Comparison of ENCODE assay signal across 14 cellular contexts in the genomic region with DNA sequence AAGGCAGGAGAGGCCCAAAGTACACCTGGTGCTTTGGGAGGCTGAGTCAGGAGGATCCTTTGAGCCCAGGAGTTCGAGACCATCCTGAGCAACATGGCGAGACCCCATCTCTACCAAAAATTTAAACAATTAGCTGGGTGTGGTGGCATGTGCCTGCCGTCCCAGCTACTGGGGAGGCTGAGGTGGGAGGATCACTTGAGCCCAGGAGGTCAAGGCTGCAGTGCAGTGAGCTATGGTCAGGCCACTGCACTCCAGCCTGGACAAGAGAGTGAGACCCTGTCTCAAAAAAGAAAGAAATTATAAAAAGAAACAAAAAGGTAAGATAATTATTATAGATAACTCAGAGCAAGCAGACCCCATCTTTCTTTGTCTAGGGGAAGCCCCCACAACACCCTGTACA. TPM values are rescaled to one million over a fixed set of nuclear protein-coding genes. Genes with fewer than 3 reads are reported as not detected.
DNase-seq lines count a peak whose midpoint lies in the region; ATAC-seq and TF ChIP-seq lines count a peak whose summit lies in the region.
"Had no signal": no experiment of that assay in that cellular context is flagged by ENCODE, and none has a peak within 500 bp of the region (broad histone marks: within the 10 kb centered on the region; RNA-seq: fewer than 3 reads in every experiment).

No MANE protein-coding gene starts in this region.

- peaks cover 31% of the 10 kb centered on the region for H3K27me3 Mint-ChIP-seq in activated T-cell treated with anti-CD3 and anti-CD28 coated beads, Interleukin-2, amount 50 U/mL, for 72 hours (ENCODE audit: low read depth)

- no peak for DNase-seq in activated T-cell treated with anti-CD3 and anti-CD28 coated beads, Interleukin-2, amount 50 U/mL, for 72 hours
- DNase-seq in activated T-cell treated with anti-CD3 and anti-CD28 coated beads for 4 hours (no peak), adipocyte (ENCODE audit: low read depth) (no peak), kidney epithelial cell (ENCODE audit: low read depth) (no peak), KG1 (lab: John Stamatoyannopoulos, UW) (no peak), globus pallidus (ENCODE audit: low spot score) (no peak)
- DNase-seq in stimulated activated effector memory CD8-positive, alpha-beta T cell treated with anti-CD3 and anti-CD28 coated beads, Interleukin-12 subunit alpha, Interleukin-12 subunit beta, amount 100 ng/mL, for 72 hours (ENCODE audit: low spot score in 2 of 2) = no peak
- DNase-seq in central memory CD4-positive, alpha-beta T cell = no peak
- DNase-seq: GDM1, NCI-H2227 treated with DMSO at 0.1 percent for 48 hours, posterior cingulate gyrus, SHP77 treated with DMSO at 0.1 percent for 48 hours, upper lobe of left lung had no signal

- no peaks in the 10 kb centered on the region for H3K36me3 Mint-ChIP-seq in activated T-cell treated with anti-CD3 and anti-CD28 coated beads, Interleukin-2, amount 50 U/mL, for 72 hours (ENCODE audit: insufficient read depth in 2 of 2)
- H3K36me3 Mint-ChIP-seq in stimulated activated effector memory CD8-positive, alpha-beta T cell treated with anti-CD3 and anti-CD28 coated beads, Interleukin-12 subunit alpha, Interleukin-12 subunit beta, amount 100 ng/mL, for 72 hours = peaks cover 6% of the 10 kb centered on the region

- no peaks in the 10 kb centered on the region for H3K9me3 ChIP-seq in adipocyte (ENCODE audit: control insufficient read depth, low read length)
- H3K9me3 ChIP-seq: upper lobe of left lung had no signal

- peak overlapping the region; percentile 91 for H3K9ac ChIP-seq in adipocyte (ENCODE audit: low read length)
- H3K9ac ChIP-seq: KMS-11 had no signal

- H3K36me3 ChIP-seq in adipocyte (ENCODE audit: control insufficient read depth, insufficient read depth, low read length, severe bottlenecking) (peaks cover 20% of the 10 kb centered on the region), kidney epithelial cell (ENCODE audit: control insufficient read depth, insufficient read depth, low read length) (peaks cover 1% of the 10 kb centered on the region)

- no peaks in the 10 kb centered on the region for H3K9me3 Mint-ChIP-seq in activated T-cell treated with anti-CD3 and anti-CD28 coated beads, Interleukin-2, amount 50 U/mL, for 72 hours
- H3K9me3 Mint-ChIP-seq in stimulated activated effector memory CD8-positive, alpha-beta T cell treated with anti-CD3 and anti-CD28 coated beads, Interleukin-12 subunit alpha, Interleukin-12 subunit beta, amount 100 ng/mL, for 72 hours = no peaks in the 10 kb centered on the region

- H3K27me3 ChIP-seq in adipocyte (replicated peaks; ENCODE audit: control insufficient read depth, insufficient read depth, low read length) (no peaks in the 10 kb centered on the region), kidney epithelial cell (ENCODE audit: control insufficient read depth, insufficient read depth, low read length) (no peaks in the 10 kb centered on the region)
- H3K27me3 ChIP-seq: upper lobe of left lung had no signal

- H3K4me1 Mint-ChIP-seq in activated T-cell treated with anti-CD3 and anti-CD28 coated beads, Interleukin-2, amount 50 U/mL, for 72 hours (ENCODE audit: low read depth) = peaks cover 10% of the 10 kb centered on the region
- H3K4me1 Mint-ChIP-seq in stimulated activated effector memory CD8-positive, alpha-beta T cell treated with anti-CD3 and anti-CD28 coated beads, Interleukin-12 subunit alpha, Interleukin-12 subunit beta, amount 100 ng/mL, for 72 hours = peaks cover 19% of the 10 kb centered on the region

- peaks cover 9% of the 10 kb centered on the region for H3K4me1 ChIP-seq in adipocyte (ENCODE audit: control insufficient read depth, insufficient read depth, low read length)

- no peak for TF ChIP-seq CTCF in kidney epithelial cell (IDR thresholded peaks at IDR 0.05; ENCODE audit: insufficient read depth, low read length, poor library complexity, severe bottlenecking)

- peak overlapping the region; percentile 33 to 73 for H3K4me3 Mint-ChIP-seq in activated T-cell treated with anti-CD3 and anti-CD28 coated beads, Interleukin-2, amount 50 U/mL, for 72 hours
- peak overlapping the region; percentile 65 for H3K4me3 Mint-ChIP-seq in stimulated activated effector memory CD8-positive, alpha-beta T cell treated with anti-CD3 and anti-CD28 coated beads, Interleukin-12 subunit alpha, Interleukin-12 subunit beta, amount 100 ng/mL, for 72 hours

- peak overlapping the region; percentile 92 for H3K4me3 ChIP-seq in adipocyte (ENCODE audit: low read length)
- peak overlapping the region; percentile 77 for H3K4me3 ChIP-seq in kidney epithelial cell (ENCODE audit: low read depth, low read length)

- ATAC-seq in activated T-cell treated with anti-CD3 and anti-CD28 coated beads, Interleukin-2, amount 50 U/mL, for 72 hours (replicated peaks in 1 of 2) = no peak
- no peak for ATAC-seq in stimulated activated effector memory CD8-positive, alpha-beta T cell treated with anti-CD3 and anti-CD28 coated beads, Interleukin-12 subunit alpha, Interleukin-12 subunit beta, amount 100 ng/mL, for 72 hours

- H3K27ac Mint-ChIP-seq in activated T-cell treated with anti-CD3 and anti-CD28 coated beads, Interleukin-2, amount 50 U/mL, for 72 hours = no peak overlapping the region
- no peak overlapping the region for H3K27ac Mint-ChIP-seq in stimulated activated effector memory CD8-positive, alpha-beta T cell treated with anti-CD3 and anti-CD28 coated beads, Interleukin-12 subunit alpha, Interleukin-12 subunit beta, amount 100 ng/mL, for 72 hours

RNA-seq across cellular contexts. Expression of a gene that starts 1.9 kb away (rescaled TPM):
- 1 to 10 TPM in 1 of 2 donors, under 1 TPM in 1; 0.86 to 1.8 TPM for total RNA-seq in activated T-cell treated with anti-CD3 and anti-CD28 coated beads, Interleukin-2, amount 50 U/mL, for 72 hours
- total RNA-seq in kidney epithelial cell = 82.9 and 109 TPM in 2 replicates

RNA-seq across cellular contexts. Expression of a gene that starts 19.6 kb away (rescaled TPM):
- 10 to 100 TPM; 46.4 to 68.5 TPM for total RNA-seq in activated T-cell treated with anti-CD3 and anti-CD28 coated beads, Interleukin-2, amount 50 U/mL, for 72 hours
- 85.0 and 102 TPM in 2 replicates for total RNA-seq in kidney epithelial cell

RNA-seq across cellular contexts. Expression of a gene that starts 20.0 kb away (rescaled TPM):
- 100 to 1,000 TPM; 191 to 222 TPM for total RNA-seq in activated T-cell treated with anti-CD3 and anti-CD28 coated beads, Interleukin-2, amount 50 U/mL, for 72 hours
- total RNA-seq in kidney epithelial cell = 415 and 437 TPM in 2 replicates

RNA-seq across cellular contexts. Expression of a gene that starts 43.2 kb away (rescaled TPM):
- total RNA-seq in activated T-cell treated with anti-CD3 and anti-CD28 coated beads, Interleukin-2, amount 50 U/mL, for 72 hours = not detected
- 2.3 and 2.9 TPM in 2 replicates for total RNA-seq in kidney epithelial cell

Comparison
In these comparisons a context has a peak if more than half of its experiments do, and no peak if none do; other contexts are left out.
1. RNA of a gene that starts 1.9 kb away (total RNA-seq): 82.9 to 109 TPM in kidney epithelial cell; 0.86 to 1.8 TPM in activated T-cell treated with anti-CD3 and anti-CD28 coated beads, Interleukin-2, amount 50 U/mL, for 72 hours; every median in the first group is over 10 times any median in the second.